8 cellular contexts compared by ENCODE assay signal in the genomic region with DNA sequence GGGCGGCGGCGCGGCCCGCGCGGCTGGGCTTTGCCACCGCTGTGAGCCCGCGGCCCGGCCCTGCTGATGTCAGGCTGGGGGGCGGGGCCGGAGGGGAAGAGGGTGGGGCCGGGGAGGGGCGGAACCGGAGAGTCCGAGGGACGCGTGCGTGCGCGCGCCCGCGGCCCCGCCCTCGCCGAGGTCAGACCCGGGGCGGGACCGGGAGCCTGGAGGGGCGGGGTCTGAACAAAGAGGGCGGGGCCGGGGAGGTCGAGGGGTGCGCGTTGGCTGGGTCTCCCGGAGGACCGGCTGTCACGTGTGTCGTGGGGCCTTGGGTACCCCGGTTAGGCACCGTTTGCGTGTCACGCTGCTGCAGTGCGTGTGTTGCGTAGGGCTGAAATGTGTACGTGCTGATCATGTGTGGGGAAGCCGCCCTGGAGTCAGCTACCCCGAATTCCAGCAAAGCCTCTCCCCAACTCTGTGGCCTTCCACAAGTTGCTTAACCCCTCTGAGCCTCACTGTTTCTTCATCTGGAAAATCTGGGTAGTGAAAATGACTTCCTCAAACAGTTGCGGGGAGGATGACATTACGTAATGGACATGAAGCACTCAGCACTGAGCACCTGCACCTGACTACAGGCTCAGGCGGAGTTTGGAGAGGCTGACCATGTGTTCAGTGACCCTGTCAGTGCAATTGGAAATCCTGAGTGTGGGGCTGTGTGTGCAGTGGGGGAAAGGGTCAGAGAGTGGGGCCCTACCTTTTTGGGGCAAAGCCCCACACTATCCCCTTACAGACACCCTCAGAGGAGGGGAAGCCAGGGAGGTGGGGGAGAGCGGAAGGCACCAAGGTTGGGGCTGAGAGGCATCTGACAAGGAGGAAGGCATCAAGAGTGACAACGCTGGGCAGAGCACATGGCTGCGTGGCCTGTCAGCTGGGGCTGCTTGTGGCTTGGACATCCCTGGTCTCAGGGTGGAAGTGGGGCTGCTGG. TPM values are rescaled to one million over a fixed set of nuclear protein-coding genes. Genes with fewer than 3 reads are reported as not detected.
DNase-seq lines count a peak whose midpoint lies in the region; ATAC-seq and TF ChIP-seq lines count a peak whose summit lies in the region.

A gene (minus strand): TSS at position 41 of the 967 bp plus-strand sequence. CDS start 86 bp downstream, outside the sequence.

- no peaks in the 10 kb centered on the region for H3K36me3 ChIP-seq in adrenal gland (replicated peaks in 1 of 2)
- peaks cover 0 to 6% (median 0%) of the 10 kb centered on the region in 9 donors for H3K36me3 ChIP-seq in heart right ventricle

- DNase-seq in NCI-H1436 (lab: John Stamatoyannopoulos, UW), result peak; percentile 84
- DNase-seq in adrenal gland, result peak; percentile 88 to 93 (median 93)
- peak; percentile 91 to 93 for DNase-seq in heart right ventricle
- DNase-seq in posterior vena cava (ENCODE audit: low spot score), result peak; percentile 97
- DNase-seq in type B pancreatic cell (ENCODE audit: extremely low spot score, unreplicated experiment), result peak; percentile 92

- no peaks in the 10 kb centered on the region for H3K9me3 Mint-ChIP-seq in T-helper 1 cell treated with Interleukin-12 subunit alpha and Interleukin-12 subunit beta and Interleukin-4 antibody, amounts not matched to agents 30 μg/mL and 1 μg/mL, for 36 hours
- no peaks in the 10 kb centered on the region for H3K9me3 Mint-ChIP-seq in type B pancreatic cell

- H3K27ac ChIP-seq in adrenal gland (peak within 1 kb of the TSS; percentile 80 to 96 (median 85)), heart right ventricle (peak within 1 kb of the TSS; percentile 35 to 96 (median 93))

- H3K27me3 Mint-ChIP-seq in T-helper 1 cell treated with Interleukin-12 subunit alpha and Interleukin-12 subunit beta and Interleukin-4 antibody, amounts not matched to agents 30 μg/mL and 1 μg/mL, for 36 hours (ENCODE audit: low read depth), result no peaks in the 10 kb centered on the region
- no peaks in the 10 kb centered on the region for H3K27me3 Mint-ChIP-seq in type B pancreatic cell

- H3K4me1 ChIP-seq in adrenal gland (replicated peaks in 1 of 2) (peaks cover 70 to 72% of the 10 kb centered on the region in 2 donors), heart right ventricle (peaks cover 48 to 89% (median 75%) of the 10 kb centered on the region in 9 donors)

- H3K4me1 Mint-ChIP-seq in T-helper 1 cell treated with Interleukin-12 subunit alpha and Interleukin-12 subunit beta and Interleukin-4 antibody, amounts not matched to agents 30 μg/mL and 1 μg/mL, for 36 hours (ENCODE audit: low read depth), result peaks cover 57% of the 10 kb centered on the region
- peaks cover 52% of the 10 kb centered on the region for H3K4me1 Mint-ChIP-seq in type B pancreatic cell (ENCODE audit: unreplicated experiment)

- H3K36me3 Mint-ChIP-seq in T-helper 1 cell treated with Interleukin-12 subunit alpha and Interleukin-12 subunit beta and Interleukin-4 antibody, amounts not matched to agents 30 μg/mL and 1 μg/mL, for 36 hours (ENCODE audit: low read depth), result peaks cover 11% of the 10 kb centered on the region
- H3K36me3 Mint-ChIP-seq in type B pancreatic cell, result no peaks in the 10 kb centered on the region

- no peak for TF ChIP-seq CTCF in adrenal gland (IDR thresholded peaks at IDR 0.05)
- no peak for TF ChIP-seq CTCF in heart right ventricle (IDR thresholded peaks at IDR 0.05)
- TF ChIP-seq CTCF in type B pancreatic cell (conservative IDR thresholded peaks at IDR 0.05), result no peak

- peak within 1 kb of the TSS; percentile 80 for H3K4me3 Mint-ChIP-seq in T-helper 1 cell treated with Interleukin-12 subunit alpha and Interleukin-12 subunit beta and Interleukin-4 antibody, amounts not matched to agents 30 μg/mL and 1 μg/mL, for 36 hours
- peak within 1 kb of the TSS; percentile 88 for H3K4me3 Mint-ChIP-seq in type B pancreatic cell

- H3K4me3 ChIP-seq in GM08714 (ENCODE audit: low read length), result peak within 1 kb of the TSS; percentile 71
- peak within 1 kb of the TSS; percentile 25 to 82 (median 55) for H3K4me3 ChIP-seq in adrenal gland
- peak within 1 kb of the TSS; percentile 72 to 96 (median 86) for H3K4me3 ChIP-seq in heart right ventricle

- H3K27me3 ChIP-seq in adrenal gland (no peaks in the 10 kb centered on the region), heart right ventricle (no peaks in the 10 kb centered on the region)

- intact Hi-C loops in adrenal gland (cut with DNase I) (no loop called here), heart right ventricle (cut with DNase I) (loop anchor here in 1 of 10 donors (2.0 kb wide), 1 partner anchor 21 kb away; no protein-coding TSS in a partner anchor), posterior vena cava (cut with DNase I) (no loop called here)

- TF ChIP-seq POLR2A in adrenal gland (IDR thresholded peaks at IDR 0.05), result no peak

- 11 to 50% (median 18%) methylated on average over 12 to 56 of the region's 56 CpGs for WGBS in adrenal gland, 4 donors
- 15 to 19% methylated on average over 43 to 56 of the region's 56 CpGs for WGBS in heart right ventricle, 2 donors

- H3K9me3 ChIP-seq in adrenal gland (replicated peaks in 1 of 3), result no peaks in the 10 kb centered on the region
- no peaks in the 10 kb centered on the region for H3K9me3 ChIP-seq in heart right ventricle

- peak within 1 kb of the TSS; percentile 75 for H3K27ac Mint-ChIP-seq in T-helper 1 cell treated with Interleukin-12 subunit alpha and Interleukin-12 subunit beta and Interleukin-4 antibody, amounts not matched to agents 30 μg/mL and 1 μg/mL, for 36 hours
- peak within 1 kb of the TSS; percentile 95 for H3K27ac Mint-ChIP-seq in type B pancreatic cell

- ATAC-seq in HG02642 (IDR thresholded peaks at IDR 0.05; ENCODE audit: poor library complexity, unreplicated experiment) (peak; percentile 73), heart right ventricle (peak; percentile 79 to 91 (median 84))

RNA-seq across cellular contexts. Expression of the gene that starts here (rescaled TPM):
- total RNA-seq in adrenal gland, result 100 to 1,000 TPM in 1 of 8 donors, 10 to 100 TPM in 7; 38.9 to 104 (median 67.5) TPM
- polyA plus RNA-seq in adrenal gland, result 100 to 1,000 TPM in 1 of 3 donors, 10 to 100 TPM in 2; 21.3 to 170 (median 97.8) TPM
- total RNA-seq in heart right ventricle, result 10 to 100 TPM; 21.4 to 45.1 (median 28.1) TPM
- polyA plus RNA-seq in heart right ventricle, result 10 to 100 TPM; 15.6 to 40.5 TPM
- 10 to 100 TPM; 27.6 to 28.3 TPM for total RNA-seq in posterior vena cava
- 64.8 and 86.3 TPM in 2 replicates for total RNA-seq in type B pancreatic cell (ENCODE audit: low replicate concordance)

Comparison
In these comparisons a context has a peak if more than half of its experiments do, and no peak if none do; other contexts are left out.
1. Peak in every context shown above with its lines: DNase-seq, ATAC-seq, H3K4me3 ChIP-seq and H3K27ac ChIP-seq.